ENCODE assay signal across 6 cellular contexts in genomic region chr3:88318067-88318466, GRCh38.
"Had no signal": no experiment of that assay in that cellular context is flagged by ENCODE, and none has a peak within 500 bp of the region (broad histone marks: within the 10 kb centered on the region; RNA-seq: fewer than 3 reads in every experiment).

No MANE protein-coding gene starts in this region.

- FAIRE-seq: HTR-8/SVneo, K562 had no signal

- H3K27ac ChIP-seq: HL-60 had no signal

- DNase-seq: IMR-90, KBM-7, KG1 had no signal

- ATAC-seq: K562 had no signal

- H3K4me3 ChIP-seq: K562 had no signal
